In genomic region chr2:68385907-68386287, GRCh38 we compare ENCODE assay signal across 19 cellular contexts. TPM values are rescaled to one million over a fixed set of nuclear protein-coding genes. Genes with fewer than 3 reads are reported as not detected.
DNase-seq lines count a peak whose midpoint lies in the region; ATAC-seq and TF ChIP-seq lines count a peak whose summit lies in the region.
"Had no signal": no experiment of that assay in that cellular context is flagged by ENCODE, and none has a peak within 500 bp of the region (broad histone marks: within the 10 kb centered on the region; RNA-seq: fewer than 3 reads in every experiment).

No MANE protein-coding gene starts in this region.

- no peaks in the 10 kb centered on the region for H3K9me2 ChIP-seq in Karpas-422 (replicated peaks; ENCODE audit: insufficient read depth, low read length)

- H3K27me3 Mint-ChIP-seq in CD4-positive, alpha-beta memory T cell: no peaks in the 10 kb centered on the region
- no peaks in the 10 kb centered on the region for H3K27me3 Mint-ChIP-seq in activated naive CD8-positive, alpha-beta T cell treated with anti-CD3 and anti-CD28 coated beads for 36 hours
- H3K27me3 Mint-ChIP-seq in natural killer cell treated with Interleukin-12 subunit alpha and Interleukin-12 subunit beta and Interleukin-15 and Interleukin-18, amount 100 ng/mL, for 72 hours: no peaks in the 10 kb centered on the region

- H3K27me3 ChIP-seq in CD4-positive, alpha-beta memory T cell (ENCODE audit: insufficient read depth, low read length): no peaks in the 10 kb centered on the region
- H3K27me3 ChIP-seq in Karpas-422 (ENCODE audit: low read length): no peaks in the 10 kb centered on the region
- H3K27me3 ChIP-seq in esophagus muscularis mucosa: no peaks in the 10 kb centered on the region

- H3K27ac ChIP-seq in CD4-positive, alpha-beta memory T cell (ENCODE audit: low read depth, low read length): no peak overlapping the region
- H3K27ac ChIP-seq in Karpas-422 (ENCODE audit: low read length) (peak overlapping the region; percentile 96), esophagus muscularis mucosa (replicated peaks in 1 of 4) (no peak overlapping the region)
- H3K27ac ChIP-seq: GM23248, PC-9 had no signal

- TF ChIP-seq POLR2A in esophagus muscularis mucosa (IDR thresholded peaks at IDR 0.05; ENCODE audit: low read depth): no peak

- no peak overlapping the region for H2AFZ ChIP-seq in Karpas-422 (ENCODE audit: low read length)
- H2AFZ ChIP-seq: GM23248, PC-9 had no signal

- no peaks in the 10 kb centered on the region for H3K36me3 ChIP-seq in CD4-positive, alpha-beta memory T cell (ENCODE audit: insufficient read depth, low read length)
- H3K36me3 ChIP-seq in Karpas-422 (ENCODE audit: insufficient read depth, low read length) (peaks cover 86% of the 10 kb centered on the region), esophagus muscularis mucosa (no peaks in the 10 kb centered on the region)

- no peaks in the 10 kb centered on the region for H3K9me3 Mint-ChIP-seq in CD4-positive, alpha-beta memory T cell
- H3K9me3 Mint-ChIP-seq in activated naive CD8-positive, alpha-beta T cell treated with anti-CD3 and anti-CD28 coated beads for 36 hours: peaks cover 5% of the 10 kb centered on the region
- peaks cover 4% of the 10 kb centered on the region for H3K9me3 Mint-ChIP-seq in natural killer cell treated with Interleukin-12 subunit alpha and Interleukin-12 subunit beta and Interleukin-15 and Interleukin-18, amount 100 ng/mL, for 72 hours

- peak overlapping the region; percentile 42 for H3K9ac ChIP-seq in Karpas-422 (ENCODE audit: low read length)
- H3K9ac ChIP-seq: GM23248 had no signal

- no peak overlapping the region for H3K4me3 Mint-ChIP-seq in CD4-positive, alpha-beta memory T cell
- H3K4me3 Mint-ChIP-seq in activated naive CD8-positive, alpha-beta T cell treated with anti-CD3 and anti-CD28 coated beads for 36 hours: no peak overlapping the region
- H3K4me3 Mint-ChIP-seq in natural killer cell treated with Interleukin-12 subunit alpha and Interleukin-12 subunit beta and Interleukin-15 and Interleukin-18, amount 100 ng/mL, for 72 hours: peak overlapping the region; percentile 75

- peaks cover 26 to 62% (median 51%) of the 10 kb centered on the region in 4 donors for H3K4me1 Mint-ChIP-seq in CD4-positive, alpha-beta memory T cell
- peaks cover 50% of the 10 kb centered on the region for H3K4me1 Mint-ChIP-seq in activated naive CD8-positive, alpha-beta T cell treated with anti-CD3 and anti-CD28 coated beads for 36 hours
- H3K4me1 Mint-ChIP-seq in natural killer cell treated with Interleukin-12 subunit alpha and Interleukin-12 subunit beta and Interleukin-15 and Interleukin-18, amount 100 ng/mL, for 72 hours (ENCODE audit: low read depth in 2 of 2): peaks cover 76 to 81% of the 10 kb centered on the region in 2 donors

- ATAC-seq in natural killer cell treated with Interleukin-12 subunit alpha and Interleukin-12 subunit beta and Interleukin-15 and Interleukin-18, amount 100 ng/mL, for 72 hours: no peak
- ATAC-seq: left ventricle myocardium superior had no signal

- peak overlapping the region in 4 of 7 donors; percentile 7 to 85 (median 38) for H3K27ac Mint-ChIP-seq in CD4-positive, alpha-beta memory T cell
- H3K27ac Mint-ChIP-seq in activated naive CD8-positive, alpha-beta T cell treated with anti-CD3 and anti-CD28 coated beads for 36 hours: peak overlapping the region; percentile 63
- H3K27ac Mint-ChIP-seq in natural killer cell treated with Interleukin-12 subunit alpha and Interleukin-12 subunit beta and Interleukin-15 and Interleukin-18, amount 100 ng/mL, for 72 hours: peak overlapping the region; percentile 98
- H3K27ac Mint-ChIP-seq: progenitor cell of endocrine pancreas had no signal

- peaks cover 21% of the 10 kb centered on the region for H3K79me2 ChIP-seq in Karpas-422 (ENCODE audit: low read length)

- 88% methylated on average over 1 of the region's 1 CpG for WGBS in esophagus muscularis mucosa

- no peaks in the 10 kb centered on the region for H3K9me3 ChIP-seq in CD4-positive, alpha-beta memory T cell (ENCODE audit: control insufficient read depth in 1 of 2, low read length in 2 of 2)
- no peaks in the 10 kb centered on the region for H3K9me3 ChIP-seq in Karpas-422 (ENCODE audit: low read length)
- H3K9me3 ChIP-seq in esophagus muscularis mucosa: no peaks in the 10 kb centered on the region

- no peak for TF ChIP-seq CTCF in esophagus muscularis mucosa (IDR thresholded peaks at IDR 0.05)

- H3K4me2 ChIP-seq in Karpas-422 (ENCODE audit: low read depth, low read length, poor library complexity, severe bottlenecking): peak overlapping the region; percentile 67
- H3K4me2 ChIP-seq: PC-9 had no signal

- peaks cover 0 to 15% of the 10 kb centered on the region in 2 donors for H3K36me3 Mint-ChIP-seq in CD4-positive, alpha-beta memory T cell
- peaks cover 2% of the 10 kb centered on the region for H3K36me3 Mint-ChIP-seq in activated naive CD8-positive, alpha-beta T cell treated with anti-CD3 and anti-CD28 coated beads for 36 hours
- peaks cover 69% of the 10 kb centered on the region for H3K36me3 Mint-ChIP-seq in natural killer cell treated with Interleukin-12 subunit alpha and Interleukin-12 subunit beta and Interleukin-15 and Interleukin-18, amount 100 ng/mL, for 72 hours

- no peak for DNase-seq in CD4-positive, alpha-beta memory T cell
- DNase-seq in Karpas-422 (no peak), esophagus muscularis mucosa (ENCODE audit: extremely low spot score) (no peak), DMS53 (lab: John Stamatoyannopoulos, UW) (no peak), anterior cingulate cortex (lab: John Stamatoyannopoulos, UW) (no peak), NCI-H2107 (lab: John Stamatoyannopoulos, UW) (no peak)
- DNase-seq in activated naive CD8-positive, alpha-beta T cell treated with anti-CD3 and anti-CD28 coated beads for 36 hours: no peak
- no peak for DNase-seq in natural killer cell treated with Interleukin-12 subunit alpha and Interleukin-12 subunit beta and Interleukin-15 and Interleukin-18, amount 100 ng/mL, for 72 hours (ENCODE audit: low spot score)
- DNase-seq: activated effector memory CD4-positive, alpha-beta T cell treated with Interleukin-2 at 50 U/mL for 16 hours; DMS79; GM23248; hippocampal formation; left ventricle myocardium superior; NCI-H1092 treated with DMSO at 0.1 percent for 48 hours; NCI-H2029 treated with DMSO at 0.1 percent for 48 hours; PC-9; SW 1271 had no signal

- POLR2A ChIA-PET in CD4-positive, alpha-beta memory T cell (lab: Charles Lee; ENCODE audit: partially characterized antibody): no interaction called here

- intact Hi-C loops in CD4-positive, alpha-beta memory T cell (cut with micrococcal nuclease): no loop called here
- intact Hi-C loops in esophagus muscularis mucosa (cut with DNase I): no loop called here

- no peaks in the 10 kb centered on the region for H4K20me1 ChIP-seq in Karpas-422 (ENCODE audit: insufficient read depth, low read depth, low read length)

- no peak overlapping the region for H3K4me3 ChIP-seq in CD4-positive, alpha-beta memory T cell (ENCODE audit: low read length in 2 of 2)
- H3K4me3 ChIP-seq in Karpas-422 (ENCODE audit: low read length): peak overlapping the region; percentile 6; the same call in 1 of the 2 replicates
- no peak overlapping the region for H3K4me3 ChIP-seq in esophagus muscularis mucosa
- H3K4me3 ChIP-seq: GM23248, PC-9 had no signal

- H3K4me1 ChIP-seq in CD4-positive, alpha-beta memory T cell (ENCODE audit: insufficient read depth, low read length): peaks cover 57% of the 10 kb centered on the region
- H3K4me1 ChIP-seq in Karpas-422 (ENCODE audit: low read length): peaks cover 100% of the 10 kb centered on the region
- peaks cover 0 to 11% (median 8%) of the 10 kb centered on the region in 4 donors for H3K4me1 ChIP-seq in esophagus muscularis mucosa

- CTCF ChIA-PET in CD4-positive, alpha-beta memory T cell (lab: Charles Lee; ENCODE audit: partially characterized antibody): no interaction called here

- TF ChIP-seq EP300 in esophagus muscularis mucosa (IDR thresholded peaks at IDR 0.05): no peak

RNA-seq across cellular contexts. Expression of gene PLEK, which starts 20.8 kb away (rescaled TPM):
- total RNA-seq in CD4-positive, alpha-beta memory T cell: 10 to 100 TPM in 1 of 2 experiments, 1 to 10 TPM in 1; 9.1 to 10.7 TPM
- 1 to 10 TPM; 5.7 to 7.3 TPM for polyA plus RNA-seq in CD4-positive, alpha-beta memory T cell
- total RNA-seq in Karpas-422 (2014; rRNA removed; shearing (Covaris generic); ENCODE audit: low replicate concordance): 224 and 232 TPM in 2 replicates
- 1 to 10 TPM; 2.2 to 2.3 TPM for total RNA-seq in activated naive CD8-positive, alpha-beta T cell treated with anti-CD3 and anti-CD28 coated beads for 36 hours
- 100 to 1,000 TPM; 209 to 569 TPM for total RNA-seq in natural killer cell treated with Interleukin-12 subunit alpha and Interleukin-12 subunit beta and Interleukin-15 and Interleukin-18, amount 100 ng/mL, for 72 hours
- 10 to 100 TPM in 1 of 4 donors, 1 to 10 TPM in 3; 3.1 to 23.4 (median 6.0) TPM for total RNA-seq in esophagus muscularis mucosa
- total RNA-seq: GM23248, LHCN-M2, PC-9 had no signal

Comparison
In these comparisons a context has a peak if more than half of its experiments do, and no peak if none do; other contexts are left out.
1. H3K27ac Mint-ChIP-seq: peak in every context shown above with its lines; median percentile 98 in natural killer cell treated with Interleukin-12 subunit alpha and Interleukin-12 subunit beta and Interleukin-15 and Interleukin-18, amount 100 ng/mL, for 72 hours; 63 in activated naive CD8-positive, alpha-beta T cell treated with anti-CD3 and anti-CD28 coated beads for 36 hours; 38 in CD4-positive, alpha-beta memory T cell.